30 cellular contexts compared by ENCODE assay signal in the genomic region with DNA sequence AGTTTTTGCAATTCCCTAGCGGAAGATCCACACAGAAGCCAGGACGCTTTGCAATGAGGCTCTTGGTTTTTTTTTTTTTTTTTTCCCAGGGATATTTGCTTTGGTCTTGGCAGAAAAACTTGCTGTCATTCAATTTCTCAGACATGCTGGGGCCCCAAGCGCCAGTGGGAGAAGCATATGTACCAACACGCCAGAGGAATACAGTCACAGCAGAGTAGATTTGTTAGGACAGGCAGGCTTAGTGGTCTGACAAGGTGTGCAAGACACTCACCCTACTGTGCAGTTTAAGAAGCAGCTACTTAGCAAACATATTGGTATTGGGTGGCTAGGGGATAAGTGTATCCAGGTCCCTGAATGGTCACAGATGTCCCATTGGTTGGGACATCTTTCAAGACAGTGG.
"Had no signal": no experiment of that assay in that cellular context is flagged by ENCODE, and none has a peak within 500 bp of the region (broad histone marks: within the 10 kb centered on the region; RNA-seq: fewer than 3 reads in every experiment).

No MANE protein-coding gene starts in this region.

- H3K4me3 ChIP-seq: ascending aorta, pancreas, psoas muscle, sigmoid colon, smooth muscle cell, tibial nerve, vagina had no signal

- H3K4me1 ChIP-seq: ascending aorta, pancreas, psoas muscle, tibial nerve had no signal

- H3K36me3 ChIP-seq: ascending aorta, pancreas, sigmoid colon, tibial nerve, vagina had no signal

- H3K27me3 ChIP-seq: ascending aorta, sigmoid colon, tibial nerve, vagina had no signal

- ATAC-seq: left colon; naive thymus-derived CD4-positive, alpha-beta T cell; pancreas; psoas muscle; stimulated activated memory B cell treated with anti-CD40 and anti-IgM and Interleukin-4, amounts not matched to agents 10 μg/mL and 1 μg/mL and 100 μg/mL, for 72 hours; stimulated activated naive CD8-positive, alpha-beta T cell treated with anti-CD3 and anti-CD28 coated beads, Interleukin-15, amount 100 ng/mL, for 72 hours had no signal

- H3K4me2 ChIP-seq: smooth muscle cell had no signal

- H3K36me3 Mint-ChIP-seq: activated naive CD4-positive, alpha-beta T cell treated with anti-CD3 and anti-CD28 coated beads, Interleukin-2, amount 10 ng/mL, durations not matched to agents 7 days and 5 days; activated naive CD8-positive, alpha-beta T cell treated with anti-CD3 and anti-CD28 coated beads, Interleukin-2, amount 10 ng/mL, durations not matched to agents 7 days and 5 days; brain; naive thymus-derived CD4-positive, alpha-beta T cell; stimulated activated memory B cell treated with anti-CD40 and anti-IgM and Interleukin-4, amounts not matched to agents 10 μg/mL and 1 μg/mL and 100 μg/mL, for 72 hours had no signal

- H3K9me3 Mint-ChIP-seq: activated naive CD4-positive, alpha-beta T cell treated with anti-CD3 and anti-CD28 coated beads, Interleukin-2, amount 10 ng/mL, durations not matched to agents 7 days and 5 days; activated naive CD8-positive, alpha-beta T cell treated with anti-CD3 and anti-CD28 coated beads, Interleukin-2, amount 10 ng/mL, durations not matched to agents 7 days and 5 days; endodermal cell; stimulated activated memory B cell treated with anti-CD40 and anti-IgM and Interleukin-4, amounts not matched to agents 10 μg/mL and 1 μg/mL and 100 μg/mL, for 72 hours; stimulated activated naive CD8-positive, alpha-beta T cell treated with anti-CD3 and anti-CD28 coated beads, Interleukin-15, amount 100 ng/mL, for 72 hours had no signal

- H3K27ac Mint-ChIP-seq: activated naive CD4-positive, alpha-beta T cell treated with anti-CD3 and anti-CD28 coated beads, Interleukin-2, amount 10 ng/mL, durations not matched to agents 7 days and 5 days; activated naive CD8-positive, alpha-beta T cell treated with anti-CD3 and anti-CD28 coated beads, Interleukin-2, amount 10 ng/mL, durations not matched to agents 7 days and 5 days; endodermal cell; naive thymus-derived CD4-positive, alpha-beta T cell; stimulated activated memory B cell treated with anti-CD40 and anti-IgM and Interleukin-4, amounts not matched to agents 10 μg/mL and 1 μg/mL and 100 μg/mL, for 72 hours; stimulated activated naive CD8-positive, alpha-beta T cell treated with anti-CD3 and anti-CD28 coated beads, Interleukin-15, amount 100 ng/mL, for 72 hours had no signal

- H3K27me3 Mint-ChIP-seq: brain; stimulated activated memory B cell treated with anti-CD40 and anti-IgM and Interleukin-4, amounts not matched to agents 10 μg/mL and 1 μg/mL and 100 μg/mL, for 72 hours; stimulated activated naive CD8-positive, alpha-beta T cell treated with anti-CD3 and anti-CD28 coated beads, Interleukin-15, amount 100 ng/mL, for 72 hours had no signal

- H3K4me1 Mint-ChIP-seq: activated naive CD4-positive, alpha-beta T cell treated with anti-CD3 and anti-CD28 coated beads, Interleukin-2, amount 10 ng/mL, durations not matched to agents 7 days and 5 days; activated naive CD8-positive, alpha-beta T cell treated with anti-CD3 and anti-CD28 coated beads, Interleukin-2, amount 10 ng/mL, durations not matched to agents 7 days and 5 days; naive thymus-derived CD4-positive, alpha-beta T cell; stimulated activated memory B cell treated with anti-CD40 and anti-IgM and Interleukin-4, amounts not matched to agents 10 μg/mL and 1 μg/mL and 100 μg/mL, for 72 hours; stimulated activated naive CD8-positive, alpha-beta T cell treated with anti-CD3 and anti-CD28 coated beads, Interleukin-15, amount 100 ng/mL, for 72 hours had no signal

- DNase-seq: activated CD4-positive, alpha-beta T cell treated with anti-CD3 and anti-CD28 coated beads for 4 hours; activated CD4-positive, alpha-beta T cell treated with anti-CD3 and anti-CD28 coated beads, Interleukin-2, amount 50 U/mL, for 4 hours; activated effector memory CD4-positive, alpha-beta T cell treated with anti-CD3 and anti-CD28 coated beads, Interleukin-2, amount 50 U/mL, for 16 hours; activated naive CD4-positive, alpha-beta T cell treated with anti-CD3 and anti-CD28 coated beads, Interleukin-2, amount 10 ng/mL, durations not matched to agents 7 days and 5 days; activated naive CD8-positive, alpha-beta T cell treated with anti-CD3 and anti-CD28 coated beads, Interleukin-2, amount 10 ng/mL, durations not matched to agents 7 days and 5 days; caudate nucleus; cortex of kidney; endodermal cell; head of caudate nucleus; hippocampal formation; kidney; left colon; midbrain; naive thymus-derived CD4-positive, alpha-beta T cell; nucleus accumbens; pancreas; psoas muscle; sigmoid colon; stimulated activated CD4-positive, alpha-beta T cell treated with anti-CD3 and anti-CD28 coated beads, Interleukin-1b, Interleukin-23, amount 100 ng/mL, for 48 hours; stimulated activated CD4-positive, alpha-beta T cell treated with anti-CD3 and anti-CD28 coated beads, Interleukin-4, amount 100 ng/mL, for 4 hours; stimulated activated CD8-positive, alpha-beta memory T cell treated with anti-CD3 and anti-CD28 coated beads, Interleukin-4, amount 100 ng/mL, for 48 hours; stimulated activated naive CD8-positive, alpha-beta T cell treated with anti-CD3 and anti-CD28 coated beads, Interleukin-15, amount 100 ng/mL, for 72 hours; T-helper 9 cell had no signal

- H3K4me3 Mint-ChIP-seq: activated naive CD4-positive, alpha-beta T cell treated with anti-CD3 and anti-CD28 coated beads, Interleukin-2, amount 10 ng/mL, durations not matched to agents 7 days and 5 days; activated naive CD8-positive, alpha-beta T cell treated with anti-CD3 and anti-CD28 coated beads, Interleukin-2, amount 10 ng/mL, durations not matched to agents 7 days and 5 days; brain; endodermal cell; naive thymus-derived CD4-positive, alpha-beta T cell; stimulated activated memory B cell treated with anti-CD40 and anti-IgM and Interleukin-4, amounts not matched to agents 10 μg/mL and 1 μg/mL and 100 μg/mL, for 72 hours; stimulated activated naive CD8-positive, alpha-beta T cell treated with anti-CD3 and anti-CD28 coated beads, Interleukin-15, amount 100 ng/mL, for 72 hours had no signal

- H3K9me3 ChIP-seq: ascending aorta, pancreas, psoas muscle, sigmoid colon, tibial nerve, vagina had no signal

- H3K27ac ChIP-seq: ascending aorta, pancreas, psoas muscle, sigmoid colon, tibial nerve, vagina, VCaP had no signal
